ENCODE assay signal across 30 cellular contexts in genomic region chr6:3723251-3723650, GRCh38. TPM values are rescaled to one million over a fixed set of nuclear protein-coding genes. Genes with fewer than 3 reads are reported as not detected.
DNase-seq lines count a peak whose midpoint lies in the region; ATAC-seq, FAIRE-seq and TF ChIP-seq lines count a peak whose summit lies in the region.
"Had no signal": no experiment of that assay in that cellular context is flagged by ENCODE, and none has a peak within 500 bp of the region (broad histone marks: within the 10 kb centered on the region; RNA-seq: fewer than 3 reads in every experiment).

No MANE protein-coding gene starts in this region.

- WGBS in IMR-90 (ENCODE audit: extremely low coverage in 2 of 2, insufficient read length in 1 of 2), 2 experiments: 96% methylated on average over 6 of the region's 8 CpGs; no CpG with 5 or more reads in 1 of the 2 experiments

- peaks cover 5% of the 10 kb centered on the region for H3K27me3 Mint-ChIP-seq in neural progenitor cell (ENCODE audit: insufficient read depth, low read depth)
- H3K27me3 Mint-ChIP-seq: activated CD8-positive, alpha-beta T cell treated with anti-CD3 and anti-CD28 coated beads for 36 hours had no signal

- peak overlapping the region; percentile 60 for H3K4me3 Mint-ChIP-seq in neural progenitor cell
- H3K4me3 Mint-ChIP-seq: activated CD4-positive, alpha-beta T cell treated with anti-CD3 and anti-CD28 coated beads for 36 hours; activated CD8-positive, alpha-beta T cell treated with anti-CD3 and anti-CD28 coated beads for 36 hours; activated naive CD4-positive, alpha-beta T cell treated with anti-CD3 and anti-CD28 coated beads for 36 hours; activated T-helper 1 cell treated with anti-CD3 and anti-CD28 coated beads, Interleukin-12 subunit alpha, Interleukin-12 subunit beta, Interleukin-2, Interleukin-4 antibody, amounts not matched to agents 30 ng/mL and 10 ng/mL and 1 ng/mL, durations not matched to agents 14 hours and 24 hours and 36 hours; CD8-positive, alpha-beta memory T cell; stimulated activated effector memory CD8-positive, alpha-beta T cell treated with anti-CD3 and anti-CD28 coated beads, Interleukin-12 subunit alpha, Interleukin-12 subunit beta, amount 100 ng/mL, for 72 hours had no signal

- POLR2A ChIA-PET in IMR-90 (lab: Charles Lee; ENCODE audit: unreplicated experiment): no interaction called here

- H3K4me1 ChIP-seq in IMR-90 (ENCODE audit: control insufficient read depth, insufficient read depth, low read length) (no peaks in the 10 kb centered on the region), neural progenitor cell (peaks cover 7% of the 10 kb centered on the region), tibial artery (peaks cover 0 to 70% (median 60%) of the 10 kb centered on the region in 4 donors)
- H3K4me1 ChIP-seq: BE2C, psoas muscle, uterus had no signal

- H2BK5ac ChIP-seq in IMR-90 (ENCODE audit: low read depth, low read length, poor library complexity, severe bottlenecking): no peak overlapping the region

- no peak overlapping the region for H4K91ac ChIP-seq in IMR-90 (ENCODE audit: insufficient read depth, low read depth, low read length)

- no peak overlapping the region for H3K56ac ChIP-seq in IMR-90 (ENCODE audit: extremely low read depth, insufficient read depth, low read length)

- no peaks in the 10 kb centered on the region for H3K9me3 Mint-ChIP-seq in neural progenitor cell
- H3K9me3 Mint-ChIP-seq: activated CD8-positive, alpha-beta T cell treated with anti-CD3 and anti-CD28 coated beads for 36 hours; activated naive CD4-positive, alpha-beta T cell treated with anti-CD3 and anti-CD28 coated beads for 36 hours; activated T-helper 1 cell treated with anti-CD3 and anti-CD28 coated beads, Interleukin-12 subunit alpha, Interleukin-12 subunit beta, Interleukin-2, Interleukin-4 antibody, amounts not matched to agents 30 ng/mL and 10 ng/mL and 1 ng/mL, durations not matched to agents 14 hours and 24 hours and 36 hours; CD8-positive, alpha-beta memory T cell; stimulated activated effector memory CD8-positive, alpha-beta T cell treated with anti-CD3 and anti-CD28 coated beads, Interleukin-12 subunit alpha, Interleukin-12 subunit beta, amount 100 ng/mL, for 72 hours had no signal

- TF ChIP-seq CTCF in IMR-90 (conservative IDR thresholded peaks at IDR 0.05; ENCODE audit: low read depth, low read length) (no peak), neural progenitor cell (IDR thresholded peaks at IDR 0.05) (no peak), tibial artery (IDR thresholded peaks at IDR 0.05) (no peak)

- TF ChIP-seq RAD21 in IMR-90 (IDR thresholded peaks at IDR 0.05; ENCODE audit: low read length): no peak

- H2AK5ac ChIP-seq in IMR-90 (ENCODE audit: low read depth, low read length): no peak overlapping the region

- peak overlapping the region; percentile 97 for H3K27ac Mint-ChIP-seq in neural progenitor cell
- H3K27ac Mint-ChIP-seq: activated CD4-positive, alpha-beta T cell treated with anti-CD3 and anti-CD28 coated beads for 36 hours; activated CD8-positive, alpha-beta T cell treated with anti-CD3 and anti-CD28 coated beads for 36 hours; activated naive CD4-positive, alpha-beta T cell treated with anti-CD3 and anti-CD28 coated beads for 36 hours; activated T-helper 1 cell treated with anti-CD3 and anti-CD28 coated beads, Interleukin-12 subunit alpha, Interleukin-12 subunit beta, Interleukin-2, Interleukin-4 antibody, amounts not matched to agents 30 ng/mL and 10 ng/mL and 1 ng/mL, durations not matched to agents 14 hours and 24 hours and 36 hours had no signal

- H3K36me3 ChIP-seq in IMR-90 (ENCODE audit: control insufficient read depth, insufficient read depth, low read length) (peaks cover 64% of the 10 kb centered on the region), neural progenitor cell (no peaks in the 10 kb centered on the region), tibial artery (peaks cover 37 to 78% (median 78%) of the 10 kb centered on the region in 3 donors)
- H3K36me3 ChIP-seq: BE2C, uterus had no signal

- H3K4ac ChIP-seq in IMR-90 (ENCODE audit: low read depth, low read length): no peak overlapping the region

- peaks cover 49% of the 10 kb centered on the region for H3K4me1 Mint-ChIP-seq in neural progenitor cell
- H3K4me1 Mint-ChIP-seq: activated CD4-positive, alpha-beta T cell treated with anti-CD3 and anti-CD28 coated beads for 36 hours; stimulated activated effector memory CD8-positive, alpha-beta T cell treated with anti-CD3 and anti-CD28 coated beads, Interleukin-12 subunit alpha, Interleukin-12 subunit beta, amount 100 ng/mL, for 72 hours had no signal

- H3K79me2 ChIP-seq in neural progenitor cell (ENCODE audit: low read depth): no peaks in the 10 kb centered on the region

- no peak overlapping the region for H3K9ac ChIP-seq in IMR-90 (ENCODE audit: low read depth, low read length)
- H3K9ac ChIP-seq in neural progenitor cell: no peak overlapping the region

- no peaks in the 10 kb centered on the region for H3K9me3 ChIP-seq in IMR-90 (ENCODE audit: control insufficient read depth, insufficient read depth, low read length)
- no peaks in the 10 kb centered on the region for H3K9me3 ChIP-seq in neural progenitor cell (ENCODE audit: low read depth)
- no peaks in the 10 kb centered on the region for H3K9me3 ChIP-seq in tibial artery
- H3K9me3 ChIP-seq: BE2C, psoas muscle, SJCRH30, uterus had no signal

- H2BK120ac ChIP-seq in IMR-90 (ENCODE audit: low read depth, low read length): no peak overlapping the region

- intact Hi-C loops in IMR-90 (cut with micrococcal nuclease) (no loop called here), tibial artery (cut with DNase I; ENCODE audit: low total_unique reads) (no loop called here)

- no peak overlapping the region for H3K18ac ChIP-seq in IMR-90 (ENCODE audit: low read depth, low read length)

- peaks cover 70% of the 10 kb centered on the region for H4K20me1 ChIP-seq in IMR-90 (ENCODE audit: insufficient read depth, low read length)
- H4K20me1 ChIP-seq in neural progenitor cell (ENCODE audit: low read depth): no peaks in the 10 kb centered on the region

- no peak overlapping the region for H3K14ac ChIP-seq in IMR-90 (replicated peaks; ENCODE audit: low read depth, low read length)

- H3K27ac ChIP-seq in IMR-90 (ENCODE audit: insufficient read depth, low read length) (no peak overlapping the region), cingulate gyrus (ENCODE audit: low read depth, low read length) (peak overlapping the region; percentile 12), neural progenitor cell (no peak overlapping the region), tibial artery (peak overlapping the region; percentile 64 to 75)
- H3K27ac ChIP-seq: psoas muscle, SJCRH30, uterus, VCaP had no signal

- H3K27me3 ChIP-seq in IMR-90 (ENCODE audit: control insufficient read depth, insufficient read depth, low read length) (no peaks in the 10 kb centered on the region), neural progenitor cell (no peaks in the 10 kb centered on the region), tibial artery (no peaks in the 10 kb centered on the region)
- H3K27me3 ChIP-seq: brain microvascular endothelial cell, SJCRH30, uterus had no signal

- peaks cover 6% of the 10 kb centered on the region for H3F3A ChIP-seq in neural progenitor cell (ENCODE audit: low read depth)

- ATAC-seq in IMR-90 (ENCODE audit: low read depth): no peak
- ATAC-seq: activated CD4-positive, alpha-beta T cell treated with anti-CD3 and anti-CD28 coated beads for 36 hours; activated CD8-positive, alpha-beta T cell treated with anti-CD3 and anti-CD28 coated beads for 36 hours; left lobe of liver; psoas muscle; stimulated activated effector memory CD8-positive, alpha-beta T cell treated with anti-CD3 and anti-CD28 coated beads, Interleukin-12 subunit alpha, Interleukin-12 subunit beta, amount 100 ng/mL, for 72 hours had no signal

- no peak overlapping the region for H2BK15ac ChIP-seq in IMR-90 (ENCODE audit: low read depth, low read length)

- H3K9me1 ChIP-seq in IMR-90 (ENCODE audit: insufficient read depth, low read length): peaks cover 24% of the 10 kb centered on the region; the same call in 1 of the 2 replicates

- peaks cover 4% of the 10 kb centered on the region for H3K36me3 Mint-ChIP-seq in neural progenitor cell
- H3K36me3 Mint-ChIP-seq: CD8-positive, alpha-beta memory T cell had no signal

- in situ Hi-C loops in IMR-90 (cut with MboI; ENCODE audit: low sequenced_read_pairs): no loop called here

- TSS peak; percentile 69 for BruUV-seq in IMR-90 (replicated peaks; lab: Mats Ljungman, UMichigan)

- H4K8ac ChIP-seq in IMR-90 (ENCODE audit: low read depth in 2 of 2, low read length in 2 of 2): no peak overlapping the region

- no peak overlapping the region for H2BK20ac ChIP-seq in IMR-90 (ENCODE audit: low read depth, low read length)

- DNase-seq in IMR-90: no peak
- DNase-seq in neural progenitor cell (ENCODE audit: low spot score): no peak
- peak in 1 of 2 donors; percentile 60 for DNase-seq in tibial artery
- DNase-seq in DMS153 treated with DMSO at 0.1 percent for 48 hours (lab: John Stamatoyannopoulos, UW; ENCODE audit: unreplicated experiment): no peak
- no peak for DNase-seq in NCI-H1436 (lab: John Stamatoyannopoulos, UW)
- no peak for DNase-seq in GM19239 (ENCODE audit: insufficient read length, low spot score)
- DNase-seq: ACHN; activated CD4-positive, alpha-beta T cell treated with anti-CD3 and anti-CD28 coated beads for 36 hours; activated CD8-positive, alpha-beta memory T cell treated with anti-CD3 and anti-CD28 coated beads, Interleukin-2, amount 50 U/mL, for 48 hours; activated CD8-positive, alpha-beta T cell treated with anti-CD3 and anti-CD28 coated beads for 36 hours; activated naive CD4-positive, alpha-beta T cell treated with anti-CD3 and anti-CD28 coated beads for 36 hours; BE2C; CD8-positive, alpha-beta memory T cell; DMS 273 treated with DMSO at 0.1 percent for 48 hours; NCI-H1436 treated with DMSO at 0.1 percent for 48 hours; NCI-H2107; NCI-H345; NCI-H748 treated with DMSO at 0.1 percent for 48 hours; psoas muscle; SJCRH30; SW 1271; T1000; uterus had no signal

- no peak for FAIRE-seq in GM19239 (lab: Jason Lieb, UNC)
- FAIRE-seq: GM12891 had no signal

- no peak overlapping the region for H3K23ac ChIP-seq in IMR-90 (ENCODE audit: low read depth, low read length)

- dilution Hi-C loops in IMR-90 (cut with HindIII; ENCODE audit: low sequenced_read_pairs, unreplicated experiment): no loop called here

- H3K4me2 ChIP-seq in IMR-90 (ENCODE audit: low read depth, low read length) (no peak overlapping the region), neural progenitor cell (no peak overlapping the region)

- H2AFZ ChIP-seq in IMR-90 (replicated peaks; ENCODE audit: low read length, poor library complexity) (no peak overlapping the region), neural progenitor cell (replicated peaks) (no peak overlapping the region)

- no peak overlapping the region for H3K4me3 ChIP-seq in IMR-90 (ENCODE audit: insufficient read depth, low read depth, low read length)
- H3K4me3 ChIP-seq in neural progenitor cell: no peak overlapping the region
- no peak overlapping the region for H3K4me3 ChIP-seq in tibial artery
- H3K4me3 ChIP-seq: psoas muscle, SJCRH30, uterus had no signal

- peaks cover 26 to 65% of the 10 kb centered on the region in 2 experiments for H3K79me1 ChIP-seq in IMR-90 (ENCODE audit: low read depth in 1 of 2, low read length in 2 of 2)

- CTCF ChIA-PET in IMR-90 (lab: Yijun Ruan, JAX): no interaction called here

- TF ChIP-seq POLR2A in IMR-90 (IDR thresholded peaks at IDR 0.05; ENCODE audit: low read depth, low read length): no peak

- no peak overlapping the region for H4K5ac ChIP-seq in IMR-90 (ENCODE audit: low read depth, low read length)

- no peak overlapping the region for H2AK9ac ChIP-seq in IMR-90 (replicated peaks; ENCODE audit: low read depth, low read length, poor library complexity)

RNA-seq across cellular contexts. Expression of gene PXDC1, which starts 28.3 kb away (rescaled TPM):
- 66.4 and 72.2 TPM in 2 replicates for total RNA-seq in IMR-90 (2012; rRNA removed)
- 56.7 and 63.3 TPM in 2 replicates for polyA plus RNA-seq in IMR-90 (2012; rRNA removed)
- 42.0 and 49.1 TPM in 2 replicates for polyA plus RNA-seq in IMR-90 (2012; cell fraction: cytosol; rRNA removed)
- polyA plus RNA-seq in IMR-90 (2012; cell fraction: nucleus; rRNA removed; ENCODE audit: low replicate concordance): 40.5 and 49.4 TPM in 2 replicates
- 1.5 and 2.0 TPM in 2 replicates for total RNA-seq in neural progenitor cell (ENCODE audit: low replicate concordance)
- polyA plus RNA-seq: CD8-positive, alpha-beta memory T cell had no signal

Comparison
In these comparisons a context has a peak if more than half of its experiments do, and no peak if none do; other contexts are left out.
1. H3K27ac ChIP-seq: peak in cingulate gyrus (single experiment) and tibial artery (2 of 2); none in IMR-90 (single experiment) and neural progenitor cell (single experiment).
2. RNA of gene PXDC1, which starts 28.3 kb away (total RNA-seq): 66.4 to 72.2 TPM in IMR-90; 1.5 to 2.0 TPM in neural progenitor cell; every median in the first group is over 10 times any median in the second.